Comparison of ENCODE assay signal across 17 cellular contexts in genomic region chr5:37494756-37495155, GRCh38.
DNase-seq lines count a peak whose midpoint lies in the region; ATAC-seq, FAIRE-seq and TF ChIP-seq lines count a peak whose summit lies in the region.
"Had no signal": no experiment of that assay in that cellular context is flagged by ENCODE, and none has a peak within 500 bp of the region (broad histone marks: within the 10 kb centered on the region; RNA-seq: fewer than 3 reads in every experiment).

No MANE protein-coding gene starts in this region.

- DNase-seq in GM23248 = peak; percentile 50
- DNase-seq in RWPE1 (ENCODE audit: low spot score) = peak; percentile 35
- peak; percentile 6 to 9 for DNase-seq in fibroblast of lung (ENCODE audit: low read depth in 2 of 2)
- peak; percentile 31 for DNase-seq in small intestine
- no peak for DNase-seq in heart right ventricle
- DNase-seq in NCI-H2081 (lab: John Stamatoyannopoulos, UW) = no peak
- DNase-seq in HepG2 (ENCODE audit: low spot score) = no peak
- no peak for DNase-seq in urothelium cell line (ENCODE audit: low spot score)
- DNase-seq: activated CD4-positive, alpha-beta T cell treated with anti-CD3 and anti-CD28 coated beads, Interleukin-2, amount 50 U/mL, for 4 hours; activated T-cell treated with anti-CD3 and anti-CD28 coated beads, Interleukin-2, amount 50 U/mL, for 48 hours; DMS79; NCI-H2171; NK-92 treated with Interleukin-12 subunit alpha and Interleukin-12 subunit beta, amount 100 ng/mL, for 24 hours; SHP77 treated with DMSO at 0.1 percent for 48 hours had no signal

- H3K9me3 ChIP-seq in GM23248 (ENCODE audit: low read depth) (no peaks in the 10 kb centered on the region), fibroblast of lung (ENCODE audit: control insufficient read depth, insufficient read depth, low read depth, low read length) (no peaks in the 10 kb centered on the region), small intestine (ENCODE audit: control insufficient read depth, low read depth) (no peaks in the 10 kb centered on the region), heart right ventricle (no peaks in the 10 kb centered on the region), HepG2 (ENCODE audit: low read length) (no peaks in the 10 kb centered on the region)

- ATAC-seq in heart right ventricle (no peak), HepG2 (no peak)
- ATAC-seq: esophagus mucosa had no signal

- no peaks in the 10 kb centered on the region for H3K9me2 ChIP-seq in GM23248 (ENCODE audit: insufficient read depth)

- H3F3A ChIP-seq in GM23248 (ENCODE audit: insufficient read depth) = peaks cover 37% of the 10 kb centered on the region

- TF ChIP-seq RAD21 in HepG2 (CRISPR knock-in tag; IDR thresholded peaks at IDR 0.05) = no peak

- H3K9ac ChIP-seq in GM23248 = no peak overlapping the region
- H3K9ac ChIP-seq in fibroblast of lung (ENCODE audit: insufficient read depth, low read length) = no peak overlapping the region
- H3K9ac ChIP-seq in HepG2 (ENCODE audit: insufficient read depth, low read depth, low read length) = no peak overlapping the region

- H3K4me3 ChIP-seq in GM23248 (no peak overlapping the region), fibroblast of lung (replicated peaks in 1 of 4; ENCODE audit: control extremely low read depth in 1 of 4, insufficient read depth in 1 of 4, low read depth in 3 of 4, low read length in 4 of 4) (no peak overlapping the region), small intestine (ENCODE audit: low read depth in 1 of 2, low read length in 2 of 2) (no peak overlapping the region), heart right ventricle (no peak overlapping the region), HepG2 (replicated peaks in 1 of 3; ENCODE audit: insufficient read depth in 1 of 3, low read depth in 2 of 3, low read length in 3 of 3) (no peak overlapping the region)
- H3K4me3 ChIP-seq: skin epidermis had no signal

- H3K27me3 ChIP-seq in GM23248 (replicated peaks; ENCODE audit: insufficient read depth) (no peaks in the 10 kb centered on the region), fibroblast of lung (ENCODE audit: control insufficient read depth, insufficient read depth, low read length) (no peaks in the 10 kb centered on the region), small intestine (ENCODE audit: control insufficient read depth in 2 of 2, insufficient read depth in 2 of 2, low read length in 2 of 2) (no peaks in the 10 kb centered on the region), heart right ventricle (no peaks in the 10 kb centered on the region), HepG2 (ENCODE audit: control insufficient read depth in 1 of 2, insufficient read depth in 2 of 2, low read length in 2 of 2) (no peaks in the 10 kb centered on the region)

- POLR2A ChIA-PET in RWPE1 (lab: Yijun Ruan, JAX; ENCODE audit: low non-redundant PET) (no interaction called here), HepG2 (lab: Yijun Ruan, JAX) (no interaction called here)

- H3K4me2 ChIP-seq in GM23248 (ENCODE audit: unreplicated experiment) (peak overlapping the region; percentile 25), fibroblast of lung (ENCODE audit: extremely low read depth, insufficient read depth, low read length) (no peak overlapping the region), HepG2 (ENCODE audit: low read depth, low read length) (no peak overlapping the region)

- BruUV-seq in HepG2 (replicated peaks; lab: Mats Ljungman, UMichigan) = no TSS peak

- no peak for TF ChIP-seq CTCF in RWPE1 (conservative IDR thresholded peaks at IDR 0.05; ENCODE audit: low read depth)
- TF ChIP-seq CTCF in fibroblast of lung (conservative IDR thresholded peaks at IDR 0.05 in 1 of 2, IDR thresholded peaks at IDR 0.05 in 1 of 2; ENCODE audit: low read depth in 1 of 2, low read length in 2 of 2) = no peak
- no peak for TF ChIP-seq CTCF in heart right ventricle (IDR thresholded peaks at IDR 0.05)
- TF ChIP-seq CTCF in HepG2 (CRISPR knock-in tag; IDR thresholded peaks at IDR 0.05) = no peak

- H4K20me1 ChIP-seq in GM23248 (ENCODE audit: insufficient read depth) (no peaks in the 10 kb centered on the region), fibroblast of lung (ENCODE audit: control insufficient read depth, extremely low read depth, insufficient read depth, low read length) (no peaks in the 10 kb centered on the region), HepG2 (ENCODE audit: insufficient read depth, low read length) (no peaks in the 10 kb centered on the region)

- intact Hi-C loops in heart right ventricle (cut with DNase I) (loop anchor here in 1 of 10 donors (10.0 kb wide), 1 partner anchor 700 kb away; no protein-coding TSS in a partner anchor), HepG2 (cut with micrococcal nuclease; ENCODE audit: unreplicated experiment) (no loop called here)

- in situ Hi-C loops in GM23248 (cut with MboI) (no loop called here), HepG2 (cut with HindIII; ENCODE audit: extremely low pct_ligation_motif_present, low pct_unique_long_range_greater_than_20kb) (no loop called here)

- H3K79me2 ChIP-seq in GM23248 (ENCODE audit: insufficient read depth) = peaks cover 5% of the 10 kb centered on the region; the same call in 1 of the 2 replicates
- H3K79me2 ChIP-seq in fibroblast of lung (ENCODE audit: control insufficient read depth, insufficient read depth, low read length) = no peaks in the 10 kb centered on the region
- no peaks in the 10 kb centered on the region for H3K79me2 ChIP-seq in HepG2 (ENCODE audit: insufficient read depth, low read length)

- TF ChIP-seq EP300 in HepG2 (IDR thresholded peaks at IDR 0.05; ENCODE audit: low read depth in 2 of 2, low read length in 2 of 2) (no peak), HepG2 (CRISPR knock-in tag; IDR thresholded peaks at IDR 0.05; ENCODE audit: borderline replicate concordance) (no peak)

- FAIRE-seq in small intestine (lab: Jason Lieb, UNC) = no peak
- FAIRE-seq in HepG2 (lab: Jason Lieb, UNC) = no peak
- no peak for FAIRE-seq in urothelium cell line (lab: Jason Lieb, UNC)
- FAIRE-seq: colon had no signal

- TF ChIP-seq POLR2A in HepG2 (IDR thresholded peaks at IDR 0.05; ENCODE audit: insufficient read depth in 1 of 2, low read depth in 2 of 2, low read length in 2 of 2) = no peak

- H3K36me3 ChIP-seq in GM23248 (ENCODE audit: low read depth) (no peaks in the 10 kb centered on the region), fibroblast of lung (ENCODE audit: control insufficient read depth, insufficient read depth, low read length) (no peaks in the 10 kb centered on the region), small intestine (ENCODE audit: control insufficient read depth in 2 of 2, insufficient read depth in 2 of 2, low read length in 2 of 2) (peaks cover 0 to 1% of the 10 kb centered on the region in 2 donors), heart right ventricle (peaks cover 0 to 19% (median 0%) of the 10 kb centered on the region in 9 donors), HepG2 (replicated peaks in 1 of 2; ENCODE audit: control insufficient read depth in 1 of 2, insufficient read depth in 2 of 2, low read length in 2 of 2) (peaks cover 0 to 7% of the 10 kb centered on the region in 2 experiments; a peak in 3 of 5 replicates)

- CTCF ChIA-PET in RWPE1 (lab: Yijun Ruan, JAX) (no interaction called here), HepG2 (lab: Yijun Ruan, JAX; ENCODE audit: low intra/inter-chr PET ratio, low total read pairs) (no interaction called here)

- H3K4me1 ChIP-seq in GM23248 (ENCODE audit: insufficient read depth) (peaks cover 24% of the 10 kb centered on the region), fibroblast of lung (ENCODE audit: control insufficient read depth, extremely low read depth, insufficient read depth, low read length) (peaks cover 4% of the 10 kb centered on the region), small intestine (ENCODE audit: control insufficient read depth in 2 of 2, insufficient read depth in 1 of 2, low read depth in 1 of 2, low read length in 1 of 2) (no peaks in the 10 kb centered on the region), heart right ventricle (peaks cover 0 to 6% (median 0%) of the 10 kb centered on the region in 9 donors), HepG2 (ENCODE audit: insufficient read depth, low read length) (no peaks in the 10 kb centered on the region)

- no peak overlapping the region for H2AFZ ChIP-seq in GM23248
- no peak overlapping the region for H2AFZ ChIP-seq in fibroblast of lung (ENCODE audit: low read length)
- no peak overlapping the region for H2AFZ ChIP-seq in HepG2 (ENCODE audit: low read length)

- H3K27ac ChIP-seq in GM23248 = peak overlapping the region; percentile 78
- no peak overlapping the region for H3K27ac ChIP-seq in RWPE1
- no peak overlapping the region for H3K27ac ChIP-seq in fibroblast of lung (ENCODE audit: insufficient read depth, low read length)
- H3K27ac ChIP-seq in small intestine (ENCODE audit: low read depth in 1 of 2, low read length in 1 of 2) = no peak overlapping the region
- H3K27ac ChIP-seq in heart right ventricle = no peak overlapping the region
- no peak overlapping the region for H3K27ac ChIP-seq in HepG2 (ENCODE audit: extremely low read length, insufficient read depth, low read length)

TF ChIP-seq in HepG2, 621 proteins besides CTCF, POLR2A, EP300 and RAD21:
- TF ChIP-seq PTBP1 (IDR thresholded peaks at IDR 0.05; ENCODE audit: low read depth, low read length, poor library complexity, severe bottlenecking) = no peak
- TF ChIP-seq GMEB2 (CRISPR knock-in tag; IDR thresholded peaks at IDR 0.05; ENCODE audit: low read depth) = no peak
- TF ChIP-seq ZNF260 (CRISPR knock-in tag; IDR thresholded peaks at IDR 0.05; ENCODE audit: borderline replicate concordance, low read depth) = no peak
- TF ChIP-seq NR1H2 (CRISPR knock-in tag; IDR thresholded peaks at IDR 0.05; ENCODE audit: borderline replicate concordance, low read depth) = no peak
- no peak for TF ChIP-seq ZNF775 (CRISPR knock-in tag; IDR thresholded peaks at IDR 0.05; ENCODE audit: borderline replicate concordance)
TF ChIP-seq in HepG2: peak in this region for 0.

Comparison
In these comparisons a context has a peak if more than half of its experiments do, and no peak if none do; other contexts are left out.
1. DNase-seq: peak in GM23248 (single experiment), RWPE1 (single experiment), fibroblast of lung (2 of 2) and small intestine (single experiment); none in heart right ventricle (0 of 2), NCI-H2081 (0 of 2), HepG2 (single experiment) and urothelium cell line (single experiment).